ENCODE assay signal across 11 cellular contexts in genomic region chr4:123776267-123776666, GRCh38.
DNase-seq lines count a peak whose midpoint lies in the region; ATAC-seq lines count a peak whose summit lies in the region.
"Had no signal": no experiment of that assay in that cellular context is flagged by ENCODE, and none has a peak within 500 bp of the region (broad histone marks: within the 10 kb centered on the region; RNA-seq: fewer than 3 reads in every experiment).

No MANE protein-coding gene starts in this region.

- ATAC-seq in GM19023 (IDR thresholded peaks at IDR 0.05; ENCODE audit: unreplicated experiment) (peak; percentile 98), GM21619 (IDR thresholded peaks at IDR 0.05; ENCODE audit: unreplicated experiment) (peak; percentile 100), HG03159 (IDR thresholded peaks at IDR 0.05; ENCODE audit: unreplicated experiment) (peak; percentile 99), naive B cell (ENCODE audit: low read depth in 2 of 2) (peak; percentile 65 to 80)

- peaks cover 0 to 6% (median 0%) of the 10 kb centered on the region in 7 donors for H3K9me3 Mint-ChIP-seq in naive B cell

- intact Hi-C loops in posterior cingulate gyrus (cut with DNase I): no loop called here

- H3K27me3 Mint-ChIP-seq in naive B cell: peaks cover 0 to 3% (median 0%) of the 10 kb centered on the region in 3 donors

- peak; percentile 9 for DNase-seq in naive B cell
- DNase-seq in OCI-M1 (lab: John Stamatoyannopoulos, UW): no peak
- no peak for DNase-seq in UCSD-AML1 (lab: John Stamatoyannopoulos, UW; ENCODE audit: unreplicated experiment)
- DNase-seq in posterior cingulate gyrus: no peak
- DNase-seq: brain microvascular endothelial cell, EL, NCI-H187 treated with DMSO at 0.1 percent for 48 hours, psoas muscle had no signal

- H3K36me3 Mint-ChIP-seq in naive B cell: no peaks in the 10 kb centered on the region

- peak overlapping the region in 2 of 6 donors; percentile 3 to 47 for H3K27ac Mint-ChIP-seq in naive B cell

- peaks cover 9 to 10% (median 10%) of the 10 kb centered on the region in 3 donors for H3K4me1 Mint-ChIP-seq in naive B cell

- peak overlapping the region in 1 of 8 donors; percentile 17 for H3K4me3 Mint-ChIP-seq in naive B cell
